In the genomic region with DNA sequence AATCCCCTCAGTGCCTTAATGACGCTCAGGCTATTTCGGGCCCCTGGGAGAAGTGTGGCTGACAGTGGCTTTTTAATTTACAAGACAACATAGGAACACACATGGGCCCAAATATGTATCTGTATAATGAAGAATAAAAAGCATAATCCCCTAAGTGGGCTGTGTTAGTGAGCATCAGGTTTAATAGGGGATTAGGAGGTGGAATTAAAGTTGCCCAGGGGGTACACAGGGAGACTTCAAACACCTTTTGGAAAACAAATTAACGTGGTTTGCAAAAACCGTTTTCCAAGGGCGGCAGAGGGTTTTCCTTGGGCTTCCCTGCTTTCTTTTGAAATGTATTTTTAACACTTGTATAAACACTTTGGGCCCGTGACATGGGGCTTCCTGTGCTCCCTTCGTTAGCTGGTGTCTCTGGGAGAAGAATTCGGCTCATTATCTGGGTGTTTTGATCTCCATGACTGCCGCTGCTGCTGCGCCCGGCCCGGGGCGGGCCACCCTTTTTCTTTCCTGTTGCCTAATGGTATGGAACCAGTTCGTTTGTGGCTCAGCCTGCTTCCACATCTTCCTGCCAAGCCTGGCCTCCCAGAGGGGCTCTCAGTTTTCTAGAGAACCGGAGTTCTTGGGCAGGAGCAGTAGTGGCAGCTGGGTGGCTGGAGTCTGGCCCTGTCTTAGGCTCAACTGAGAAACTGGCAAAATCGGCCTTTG, we compare ENCODE assay signal across 14 cellular contexts.
A peak's percentile ranks its signal among the peaks of the same experiment; 100 is the strongest.
DNase-seq lines count a peak whose midpoint lies in the region; ATAC-seq and TF ChIP-seq lines count a peak whose summit lies in the region.
"Had no signal": no experiment of that assay in that cellular context is flagged by ENCODE, and none has a peak within 500 bp of the region (broad histone marks: within the 10 kb centered on the region; RNA-seq: fewer than 3 reads in every experiment).

No MANE protein-coding gene starts in this region.

- no peak for ATAC-seq in left colon
- ATAC-seq: stimulated activated effector memory CD8-positive, alpha-beta T cell treated with anti-CD3 and anti-CD28 coated beads, Interleukin-12 subunit alpha, Interleukin-12 subunit beta, amount 100 ng/mL, for 72 hours had no signal

- TF ChIP-seq EP300 in sigmoid colon (IDR thresholded peaks at IDR 0.05) = no peak

- H3K27ac ChIP-seq in HL-60 (replicated peaks) (peak overlapping the region; percentile 59), sigmoid colon (no peak overlapping the region)
- H3K27ac ChIP-seq: KMS-11, thyroid gland had no signal

- H3K4me3 ChIP-seq in HL-60 (replicated peaks; ENCODE audit: insufficient read depth, low read length) = no peak overlapping the region
- H3K4me3 ChIP-seq in NT2/D1 (ENCODE audit: insufficient read length, low read depth) = no peak overlapping the region
- H3K4me3 ChIP-seq in sigmoid colon = no peak overlapping the region
- H3K4me3 ChIP-seq: thyroid gland had no signal

- H3K36me3 ChIP-seq in NT2/D1 (ENCODE audit: insufficient read depth, insufficient read length, low read length) (no peaks in the 10 kb centered on the region), sigmoid colon (no peaks in the 10 kb centered on the region)
- H3K36me3 ChIP-seq: thyroid gland had no signal

- H3K27me3 ChIP-seq in HL-60 (ENCODE audit: insufficient read depth, poor library complexity, severe bottlenecking) (no peaks in the 10 kb centered on the region), NT2/D1 (ENCODE audit: insufficient read depth, insufficient read length) (peaks cover 50% of the 10 kb centered on the region), sigmoid colon (no peaks in the 10 kb centered on the region)
- H3K27me3 ChIP-seq: thyroid gland had no signal

- DNase-seq in HL-60 (ENCODE audit: low read depth in 1 of 2, low spot score in 1 of 2) = peak in 1 of 2 experiments; percentile 42
- DNase-seq in NT2/D1 (ENCODE audit: low read depth, low spot score) = peak; percentile 44
- peak; percentile 58 for DNase-seq in fibroblast of peridontal ligament (ENCODE audit: extremely low read depth)
- DNase-seq in sigmoid colon = peak; percentile 33
- no peak for DNase-seq in activated CD4-positive, alpha-beta T cell treated with anti-CD3 and anti-CD28 coated beads, Interleukin-2, amount 50 U/mL, for 48 hours
- DNase-seq in COLO829 (ENCODE audit: low spot score) = no peak
- DNase-seq in left colon = no peak
- DNase-seq: activated CD4-positive, CD25-positive, alpha-beta regulatory T cell treated with anti-CD3 and anti-CD28 coated beads, Interleukin-2, amount 50 U/mL, for 72 hours; DMS 273 treated with DMSO at 0.1 percent for 48 hours; foreskin fibroblast; NCI-H1092; thyroid gland had no signal

- no peaks in the 10 kb centered on the region for H3K4me1 ChIP-seq in NT2/D1 (ENCODE audit: insufficient read depth, insufficient read length)
- peaks cover 0 to 16% (median 14%) of the 10 kb centered on the region in 4 donors for H3K4me1 ChIP-seq in sigmoid colon

- TF ChIP-seq CTCF in HL-60 (IDR thresholded peaks at IDR 0.05; ENCODE audit: insufficient read depth, low read length) (no peak), sigmoid colon (IDR thresholded peaks at IDR 0.05) (no peak)

- WGBS in sigmoid colon, 2 donors = 67 to 80% methylated on average over 16 of the region's 16 CpGs

- intact Hi-C loops in sigmoid colon (cut with DNase I) = no loop called here
- intact Hi-C loops in left colon (cut with DNase I, micrococcal nuclease) = no loop called here

- TF ChIP-seq POLR2A in sigmoid colon (IDR thresholded peaks at IDR 0.05) = no peak

- no peaks in the 10 kb centered on the region for H3K9me3 ChIP-seq in NT2/D1 (ENCODE audit: insufficient read depth, low read length)
- H3K9me3 ChIP-seq in sigmoid colon = no peaks in the 10 kb centered on the region
- H3K9me3 ChIP-seq: thyroid gland had no signal

- H3K9ac ChIP-seq in NT2/D1 (ENCODE audit: insufficient read length, low read depth) = no peak overlapping the region
- H3K9ac ChIP-seq: KMS-11 had no signal

Comparison
In these comparisons a context has a peak if more than half of its experiments do, and no peak if none do; other contexts are left out.
1. DNase-seq: peak in NT2/D1 (single experiment), fibroblast of peridontal ligament (single experiment) and sigmoid colon (single experiment); none in activated CD4-positive, alpha-beta T cell treated with anti-CD3 and anti-CD28 coated beads, Interleukin-2, amount 50 U/mL, for 48 hours (0 of 2), COLO829 (single experiment) and left colon (0 of 2).